9 cellular contexts compared by ENCODE assay signal in the genomic region with DNA sequence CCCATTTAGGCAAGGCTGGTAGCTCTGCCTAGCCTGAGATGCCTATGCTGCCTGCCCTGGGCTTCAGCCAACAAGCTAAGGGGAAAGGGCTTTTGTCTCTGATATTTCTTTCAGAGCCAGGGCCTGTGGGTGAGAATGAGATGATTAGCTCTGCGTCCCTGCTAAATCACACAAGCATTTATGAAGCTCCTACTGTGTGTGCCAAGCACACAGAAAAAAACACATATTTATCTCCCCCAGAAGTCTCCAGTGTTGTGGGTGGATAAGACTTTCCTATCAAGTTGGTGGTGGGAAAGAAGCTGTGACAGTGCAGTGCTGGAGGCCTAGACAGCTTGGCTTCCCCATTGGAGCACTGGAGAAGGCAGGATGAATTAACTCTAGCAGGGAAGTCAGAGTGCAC. TPM values are rescaled to one million over a fixed set of nuclear protein-coding genes. Genes with fewer than 3 reads are reported as not detected.
DNase-seq lines count a peak whose midpoint lies in the region; ATAC-seq and TF ChIP-seq lines count a peak whose summit lies in the region.
"Had no signal": no experiment of that assay in that cellular context is flagged by ENCODE, and none has a peak within 500 bp of the region (broad histone marks: within the 10 kb centered on the region; RNA-seq: fewer than 3 reads in every experiment).

No MANE protein-coding gene starts in this region.

- peak overlapping the region; percentile 95 to 100 (median 98) for H3K4me3 Mint-ChIP-seq in naive B cell

- no peak for DNase-seq in AG04449 (ENCODE audit: low read depth, low spot score)
- DNase-seq in naive B cell, result no peak
- no peak for DNase-seq in NK-92 treated with Interleukin-12 subunit alpha and Interleukin-12 subunit beta, amount 100 ng/mL, for 24 hours (lab: John Stamatoyannopoulos, UW)
- no peak for DNase-seq in NCI-H187 (lab: John Stamatoyannopoulos, UW)
- DNase-seq in EL, result no peak
- DNase-seq in G401 (ENCODE audit: low spot score), result no peak
- DNase-seq: SW 1271 had no signal

- peaks cover 0 to 7% of the 10 kb centered on the region in 2 donors for H3K36me3 Mint-ChIP-seq in naive B cell

- H3K36me3 ChIP-seq in KOPT-K1 (ENCODE audit: insufficient read depth, low read length), result no peaks in the 10 kb centered on the region

- H3K9me3 Mint-ChIP-seq in naive B cell, result no peaks in the 10 kb centered on the region

- H3K27ac ChIP-seq in KOPT-K1 (ENCODE audit: low read depth, low read length, poor library complexity, severe bottlenecking) (peak overlapping the region; percentile 93), cingulate gyrus (ENCODE audit: low read depth, low read length) (peak overlapping the region; percentile 1)

- H3K4me1 Mint-ChIP-seq in naive B cell, result peaks cover 40 to 57% (median 53%) of the 10 kb centered on the region in 3 donors

- no peak for TF ChIP-seq CTCF in AG04449 (IDR thresholded peaks at IDR 0.05; ENCODE audit: insufficient read depth, low read length, missing control alignments)

- peak overlapping the region; percentile 11 to 100 (median 100) for H3K27ac Mint-ChIP-seq in naive B cell

- in situ Hi-C loops in G401 (cut with HindIII; ENCODE audit: low sequenced_read_pairs), result no loop called here

- H3K9me3 ChIP-seq in KOPT-K1 (ENCODE audit: insufficient read depth, low read length, poor library complexity, severe bottlenecking), result no peaks in the 10 kb centered on the region

- no peak for ATAC-seq in naive B cell (ENCODE audit: low read depth in 2 of 2)

- POLR2A ChIA-PET in AG04449 (lab: Yijun Ruan, JAX), result no interaction called here

- peak overlapping the region; percentile 53 for H3K4me3 ChIP-seq in AG04449 (ENCODE audit: low read depth, low read length)

- no peaks in the 10 kb centered on the region for H3K27me3 Mint-ChIP-seq in naive B cell

- CTCF ChIA-PET in AG04449 (lab: Yijun Ruan, JAX), result interaction anchor here (0.7 to 4.9 kb wide), 7 partner anchors 8 to 120 kb away, joined by 3 to 26 read pairs (median 10); a partner anchor contains a TSS

RNA-seq across cellular contexts. Expression of a gene that starts 1.5 kb away (rescaled TPM):
- polyA plus RNA-seq in naive B cell (ENCODE audit: low read depth in 6 of 6), result 100 to 1,000 TPM; 152 to 273 (median 201) TPM
- total RNA-seq in G401 (2014; rRNA removed; shearing (Covaris generic)), result 15.9 and 19.8 TPM in 2 replicates

RNA-seq across cellular contexts. Expression of a gene that starts 3.2 kb away (rescaled TPM):
- 100 to 1,000 TPM in 1 of 6 donors, 10 to 100 TPM in 5; 77.4 to 100 (median 90.5) TPM for polyA plus RNA-seq in naive B cell (ENCODE audit: low read depth in 6 of 6)
- total RNA-seq in G401 (2014; rRNA removed; shearing (Covaris generic)), result 83.3 and 104 TPM in 2 replicates

RNA-seq across cellular contexts. Expression of a gene that starts 9.5 kb away (rescaled TPM):
- under 1 TPM in 3 of 6 donors, not detected in 3; 0.18 to 0.82 (median 0.56) TPM for polyA plus RNA-seq in naive B cell (ENCODE audit: low read depth in 6 of 6)
- total RNA-seq in G401 (2014; rRNA removed; shearing (Covaris generic)), result 2.8 and 5.3 TPM in 2 replicates

RNA-seq across cellular contexts. Expression of a gene that starts 36.0 kb away (rescaled TPM):
- polyA plus RNA-seq in naive B cell (ENCODE audit: low read depth in 6 of 6), result 100 to 1,000 TPM; 340 to 379 (median 354) TPM
- 177 and 223 TPM in 2 replicates for total RNA-seq in G401 (2014; rRNA removed; shearing (Covaris generic))

RNA-seq across cellular contexts. Expression of a gene that starts 36.5 kb away (rescaled TPM):
- under 1 TPM in 2 of 6 donors, not detected in 4; 0.13 to 0.35 TPM for polyA plus RNA-seq in naive B cell (ENCODE audit: low read depth in 6 of 6)
- 0.14 and 0.37 TPM in 2 replicates for total RNA-seq in G401 (2014; rRNA removed; shearing (Covaris generic))
